Comparison of ENCODE assay signal across 17 cellular contexts in the genomic region with DNA sequence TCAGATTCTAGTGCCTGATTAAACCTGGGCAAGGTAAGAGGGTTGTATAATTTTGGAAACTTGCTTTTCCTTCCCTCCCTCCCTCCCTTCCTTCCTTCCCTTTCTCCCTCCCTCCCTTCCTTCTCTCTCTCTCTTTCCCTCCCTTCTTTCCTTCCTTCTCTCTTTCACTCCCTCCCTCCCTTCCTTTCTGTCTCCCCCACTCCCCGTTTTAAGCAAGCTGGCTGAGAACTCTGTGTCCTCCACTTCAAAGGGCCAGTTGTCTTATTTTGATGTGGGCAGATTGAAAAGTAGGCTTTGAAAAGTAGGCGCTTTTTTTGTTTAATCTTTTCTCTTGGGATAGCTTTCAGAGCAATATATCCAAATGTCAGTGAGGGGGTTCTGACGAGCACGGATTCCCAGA. TPM values are rescaled to one million over a fixed set of nuclear protein-coding genes. Genes with fewer than 3 reads are reported as not detected.
A peak's percentile ranks its signal among the peaks of the same experiment; 100 is the strongest.
DNase-seq lines count a peak whose midpoint lies in the region; ATAC-seq and TF ChIP-seq lines count a peak whose summit lies in the region.
"Had no signal": no experiment of that assay in that cellular context is flagged by ENCODE, and none has a peak within 500 bp of the region (broad histone marks: within the 10 kb centered on the region; RNA-seq: fewer than 3 reads in every experiment).

No MANE protein-coding gene starts in this region.

- H3K4me3 ChIP-seq in SK-N-MC (peak overlapping the region; percentile 71), iPS-20b (ENCODE audit: low read length) (peak overlapping the region; percentile 47), parathyroid adenoma (ENCODE audit: low read depth, low read length) (no peak overlapping the region), upper lobe of left lung (no peak overlapping the region), Peyer's patch (no peak overlapping the region)

- H3K9ac ChIP-seq in ES-I3 (ENCODE audit: low read depth, low read length) (peak overlapping the region; percentile 56; the same call in 1 of the 2 replicates), SK-N-MC (ENCODE audit: insufficient read length) (peak overlapping the region; percentile 35), iPS-20b (ENCODE audit: low read depth, low read length) (peak overlapping the region; percentile 58; the same call in 1 of the 2 replicates), parathyroid adenoma (no peak overlapping the region)

- H3K9me3 ChIP-seq in ES-I3 (ENCODE audit: control insufficient read depth, insufficient read depth, low read length) (no peaks in the 10 kb centered on the region), SK-N-MC (ENCODE audit: low read depth, low read length) (no peaks in the 10 kb centered on the region), iPS-20b (ENCODE audit: insufficient read depth, low read depth, low read length) (no peaks in the 10 kb centered on the region), parathyroid adenoma (ENCODE audit: control insufficient read depth, low read length) (no peaks in the 10 kb centered on the region), upper lobe of left lung (no peaks in the 10 kb centered on the region), Peyer's patch (no peaks in the 10 kb centered on the region)

- H3K27ac ChIP-seq in SK-N-MC = peak overlapping the region; percentile 28; the same call in 1 of the 2 replicates
- H3K27ac ChIP-seq in iPS-20b (ENCODE audit: low read length) = no peak overlapping the region
- H3K27ac ChIP-seq in parathyroid adenoma = no peak overlapping the region
- H3K27ac ChIP-seq in upper lobe of left lung = no peak overlapping the region
- H3K27ac ChIP-seq in Peyer's patch = no peak overlapping the region

- DNase-seq in SK-N-MC (ENCODE audit: low read depth, low spot score) (no peak), upper lobe of left lung (no peak), Peyer's patch (no peak)
- DNase-seq in activated CD8-positive, alpha-beta memory T cell treated with anti-CD3 and anti-CD28 coated beads, Interleukin-2, amount 50 U/mL, for 48 hours = no peak
- DNase-seq: activated CD4-positive, CD25-positive, alpha-beta regulatory T cell; activated effector memory CD4-positive, alpha-beta T cell treated with Interleukin-2 at 50 U/mL for 16 hours; foreskin melanocyte; naive B cell; NCI-H2107; NCI-H524; SIG-M5; T-helper 2 cell had no signal

- H3K79me2 ChIP-seq in parathyroid adenoma = no peaks in the 10 kb centered on the region

- H3K4me1 ChIP-seq in ES-I3 (ENCODE audit: insufficient read depth, low read length) = peaks cover 26% of the 10 kb centered on the region
- H3K4me1 ChIP-seq in iPS-20b (ENCODE audit: insufficient read depth, low read length) = peaks cover 29% of the 10 kb centered on the region; the same call in 1 of the 2 replicates
- no peaks in the 10 kb centered on the region for H3K4me1 ChIP-seq in parathyroid adenoma
- peaks cover 0 to 6% (median 0%) of the 10 kb centered on the region in 4 donors for H3K4me1 ChIP-seq in upper lobe of left lung
- peaks cover 0 to 7% (median 0%) of the 10 kb centered on the region in 4 donors for H3K4me1 ChIP-seq in Peyer's patch

- H2AFZ ChIP-seq in parathyroid adenoma = peak overlapping the region; percentile 53

- no peak overlapping the region for H3K4me2 ChIP-seq in parathyroid adenoma (ENCODE audit: low read length)

- WGBS in upper lobe of left lung, 2 donors = 17 to 18% methylated on average over 4 of the region's 4 CpGs

- ATAC-seq in GM21360 (IDR thresholded peaks at IDR 0.05; ENCODE audit: unreplicated experiment) (no peak), upper lobe of left lung (ENCODE audit: low FRiP score in 2 of 2) (no peak)

- TF ChIP-seq EP300 in upper lobe of left lung (IDR thresholded peaks at IDR 0.05) = no peak

- H3K27me3 ChIP-seq in iPS-20b (ENCODE audit: insufficient read depth, low read length) (no peaks in the 10 kb centered on the region), parathyroid adenoma (ENCODE audit: control insufficient read depth, insufficient read depth, low read length) (no peaks in the 10 kb centered on the region), upper lobe of left lung (no peaks in the 10 kb centered on the region), Peyer's patch (no peaks in the 10 kb centered on the region)

- H3K36me3 ChIP-seq in ES-I3 (ENCODE audit: insufficient read depth, low read length) (no peaks in the 10 kb centered on the region), SK-N-MC (ENCODE audit: insufficient read depth, low read length) (no peaks in the 10 kb centered on the region), iPS-20b (ENCODE audit: insufficient read depth, low read depth, low read length) (no peaks in the 10 kb centered on the region), parathyroid adenoma (ENCODE audit: control insufficient read depth, insufficient read depth, low read length) (no peaks in the 10 kb centered on the region), upper lobe of left lung (no peaks in the 10 kb centered on the region), Peyer's patch (no peaks in the 10 kb centered on the region)

- no peak for TF ChIP-seq CTCF in parathyroid adenoma (IDR thresholded peaks at IDR 0.05)
- TF ChIP-seq CTCF in upper lobe of left lung (IDR thresholded peaks at IDR 0.05) = no peak
- TF ChIP-seq CTCF in Peyer's patch (IDR thresholded peaks at IDR 0.05) = no peak

- TF ChIP-seq POLR2A in upper lobe of left lung (IDR thresholded peaks at IDR 0.05) (no peak), Peyer's patch (IDR thresholded peaks at IDR 0.05) (no peak)

RNA-seq across cellular contexts. Expression of gene CDK15, which starts 51.9 kb away (rescaled TPM):
- total RNA-seq in upper lobe of left lung (1 to 10 TPM in 4 of 6 donors, under 1 TPM in 2; 0.10 to 3.4 (median 1.3) TPM), Peyer's patch (1 to 10 TPM in 2 of 4 donors, under 1 TPM in 1, not detected in 1; 0.27 to 9.9 (median 1.0) TPM)
- total RNA-seq: activated CD8-positive, alpha-beta memory T cell treated with anti-CD3 and anti-CD28 coated beads for 36 hours had no signal

Comparison
In these comparisons a context has a peak if more than half of its experiments do, and no peak if none do; other contexts are left out.
1. H3K4me3 ChIP-seq: peak in SK-N-MC (single experiment) and iPS-20b (single experiment); none in parathyroid adenoma (single experiment), upper lobe of left lung (0 of 4) and Peyer's patch (0 of 4).